In genomic region chr10:17444062-17444714, GRCh38 we compare ENCODE assay signal across 1 cellular context.
TF ChIP-seq lines count a peak whose summit lies in the region.

No MANE protein-coding gene starts in this region.

TF ChIP-seq in GM12878, 131 proteins besides CTCF, POLR2A, EP300 and RAD21 (continued from another document):
- TF ChIP-seq CUX1 (IDR thresholded peaks at IDR 0.05; ENCODE audit: insufficient replicate concordance, low read depth, low read length) (no peak), PKNOX1 (IDR thresholded peaks at IDR 0.05) (peak; percentile 19; the same call in 1 of the 2 replicates), ZBED1 (IDR thresholded peaks at IDR 0.05; ENCODE audit: borderline replicate concordance) (no peak), GATAD2B (conservative IDR thresholded peaks at IDR 0.05; ENCODE audit: low read depth) (0 out of 2 replicates have a peak, but pooled peaks have one; percentile 36), IRF5 (IDR thresholded peaks at IDR 0.05; ENCODE audit: borderline replicate concordance) (no peak), NFIC (IDR thresholded peaks at IDR 0.05; ENCODE audit: low read depth, low read length) (peak; percentile 41; the same call in 1 of the 2 replicates), NBN (IDR thresholded peaks at IDR 0.05) (0 out of 2 replicates have a peak, but pooled peaks have one; percentile 36), NR2C1 (IDR thresholded peaks at IDR 0.05) (no peak), ASH2L (IDR thresholded peaks at IDR 0.05; ENCODE audit: borderline replicate concordance, low read depth) (no peak), HSF1 (IDR thresholded peaks at IDR 0.05; ENCODE audit: low read depth, low read length) (no peak), ZNF592 (IDR thresholded peaks at IDR 0.05) (no peak), SPI1 (IDR thresholded peaks at IDR 0.05; ENCODE audit: borderline replicate concordance, insufficient read depth, low read depth, low read length) (no peak), IKZF1 (conservative IDR thresholded peaks at IDR 0.05) (peak; percentile 48), HDAC2 (IDR thresholded peaks at IDR 0.05) (no peak), ZNF217 (IDR thresholded peaks at IDR 0.05) (0 out of 2 replicates have a peak, but pooled peaks have one; percentile 60), IKZF2 (IDR thresholded peaks at IDR 0.05) (peak; percentile 48; a peak in 2 of 4 replicates), DPF2 (IDR thresholded peaks at IDR 0.05) (0 out of 2 replicates have a peak, but pooled peaks have one; percentile 48), RAD51 (IDR thresholded peaks at IDR 0.05) (no peak), SIX5 (IDR thresholded peaks at IDR 0.05; ENCODE audit: low read depth, low read length, severe bottlenecking) (no peak), ZNF24 (IDR thresholded peaks at IDR 0.05) (0 out of 2 replicates have a peak, but pooled peaks have one; percentile 5), JUNB (IDR thresholded peaks at IDR 0.05) (peak; percentile 65), FOXM1 (IDR thresholded peaks at IDR 0.05; ENCODE audit: low read depth, low read length) (0 out of 2 replicates have a peak, but pooled peaks have one; percentile 31), CREM (IDR thresholded peaks at IDR 0.05; ENCODE audit: low read depth) (0 out of 2 replicates have a peak, but pooled peaks have one; percentile 26), IRF4 (IDR thresholded peaks at IDR 0.05; ENCODE audit: low read depth, low read length) (peak; percentile 76; the same call in 1 of the 2 replicates), ATF2 (IDR thresholded peaks at IDR 0.05; ENCODE audit: low read length) (peak; percentile 69; the same call in 1 of the 2 replicates), TBL1XR1 (IDR thresholded peaks at IDR 0.05; ENCODE audit: low read depth, low read length) (no peak), BCL11A (IDR thresholded peaks at IDR 0.05; ENCODE audit: low read depth, low read length) (peak; percentile 39; the same call in 1 of the 2 replicates)
